Comparison of ENCODE assay signal across 3 cellular contexts in genomic region chr19:42079886-42080763, GRCh38.
TF ChIP-seq lines count a peak whose summit lies in the region.

No MANE protein-coding gene starts in this region.

TF ChIP-seq in HepG2, 621 proteins besides CTCF, POLR2A, EP300 and RAD21:
- peak; percentile 74 for TF ChIP-seq RBFOX2 (IDR thresholded peaks at IDR 0.05; ENCODE audit: low read depth, low read length)
- no peak for TF ChIP-seq TBP (CRISPR knock-in tag; IDR thresholded peaks at IDR 0.05)

TF ChIP-seq in GM12878, 131 proteins besides CTCF, POLR2A, EP300 and RAD21:
- no peak for TF ChIP-seq CHD4 (IDR thresholded peaks at IDR 0.05)
- no peak for TF ChIP-seq CBX5 (IDR thresholded peaks at IDR 0.05; ENCODE audit: low read depth)
- TF ChIP-seq ATF7 (IDR thresholded peaks at IDR 0.05; ENCODE audit: low read depth): no peak
- no peak for TF ChIP-seq CHD1 (IDR thresholded peaks at IDR 0.05; ENCODE audit: low read depth, low read length)
- TF ChIP-seq SP1 (IDR thresholded peaks at IDR 0.05; ENCODE audit: low read depth, low read length): no peak
- TF ChIP-seq STAT1 (conservative IDR thresholded peaks at IDR 0.05): no peak
- no peak for TF ChIP-seq MLLT1 (IDR thresholded peaks at IDR 0.05)
- TF ChIP-seq DPF2 (IDR thresholded peaks at IDR 0.05): no peak
- no peak for TF ChIP-seq BCL11A (IDR thresholded peaks at IDR 0.05; ENCODE audit: low read depth, low read length)
- TF ChIP-seq NFIC (IDR thresholded peaks at IDR 0.05; ENCODE audit: low read depth, low read length): no peak

TF ChIP-seq in neural cell, 6 proteins besides CTCF, POLR2A, EP300 and RAD21:
- TF ChIP-seq REST (IDR thresholded peaks at IDR 0.05; ENCODE audit: borderline replicate concordance): no peak
- TF ChIP-seq SMC3 (conservative IDR thresholded peaks at IDR 0.05; ENCODE audit: poor library complexity): no peak
- TF ChIP-seq EZH2 (IDR thresholded peaks at IDR 0.05; ENCODE audit: borderline replicate concordance, insufficient read depth, low read length, poor library complexity, severe bottlenecking): no peak
- no peak for TF ChIP-seq MXI1 (conservative IDR thresholded peaks at IDR 0.05; ENCODE audit: poor library complexity, severe bottlenecking)
- TF ChIP-seq POLR2AphosphoS5 (IDR thresholded peaks at IDR 0.05): peak; percentile 1
